In genomic region chr5:116564756-116565593, GRCh38 we compare ENCODE assay signal across 1 cellular context.
A peak's percentile ranks its signal among the peaks of the same experiment; 100 is the strongest.
TF ChIP-seq lines count a peak whose summit lies in the region.

No MANE protein-coding gene starts in this region.

TF ChIP-seq in HEK293, 187 proteins besides CTCF, POLR2A, EP300 and RAD21 (continued from another document):
- TF ChIP-seq MZF1 (tag by site-specific recombination; IDR thresholded peaks at IDR 0.05; ENCODE audit: borderline replicate concordance) (no peak), ZNF629 (tag by site-specific recombination; IDR thresholded peaks at IDR 0.05) (peak; percentile 75), ZNF239 (tag by site-specific recombination; IDR thresholded peaks at IDR 0.05) (no peak), ZNF76 (tag by site-specific recombination; IDR thresholded peaks at IDR 0.05; ENCODE audit: borderline replicate concordance, low read depth) (no peak)
TF ChIP-seq in HEK293: peak in this region for 13.
